In genomic region chr14:27528328-27528727, GRCh38 we compare ENCODE assay signal across 9 cellular contexts.
A peak's percentile ranks its signal among the peaks of the same experiment; 100 is the strongest.
DNase-seq lines count a peak whose midpoint lies in the region; ATAC-seq and TF ChIP-seq lines count a peak whose summit lies in the region.
"Had no signal": no experiment of that assay in that cellular context is flagged by ENCODE, and none has a peak within 500 bp of the region (broad histone marks: within the 10 kb centered on the region; RNA-seq: fewer than 3 reads in every experiment).

No MANE protein-coding gene starts in this region.

- TF ChIP-seq CTCF in GM13977 (IDR thresholded peaks at IDR 0.05; ENCODE audit: extremely low read depth, insufficient read depth, missing control alignments), result peak; percentile 30
- TF ChIP-seq CTCF in adrenal gland (IDR thresholded peaks at IDR 0.05), result peak in 4 of 6 experiments; percentile 16 to 42 (median 32)

- H2AK5ac ChIP-seq in mesenchymal stem cell (ENCODE audit: low read length, severe bottlenecking), result no peak overlapping the region

- H3K4me1 ChIP-seq in adrenal gland (replicated peaks in 1 of 2) (no peaks in the 10 kb centered on the region), mesenchymal stem cell (ENCODE audit: control insufficient read depth, insufficient read depth, low read depth, low read length) (no peaks in the 10 kb centered on the region)

- no peak overlapping the region for H4K91ac ChIP-seq in mesenchymal stem cell (ENCODE audit: low read length)

- no peak overlapping the region for H3K4me3 ChIP-seq in adrenal gland
- H3K4me3 ChIP-seq in mesenchymal stem cell (ENCODE audit: insufficient read depth in 1 of 2, low read depth in 1 of 2, low read length in 2 of 2), result no peak overlapping the region

- 6 to 23% (median 9%) methylated on average over 1 of the region's 1 CpG for WGBS in adrenal gland, 4 donors
- WGBS in mesenchymal stem cell, result 2% methylated on average over 1 of the region's 1 CpG

- no peaks in the 10 kb centered on the region for H3K36me3 Mint-ChIP-seq in T-helper 2 cell treated with Interferon-gamma antibody and Interleukin-4, amounts not matched to agents 5 μg/mL and 100 μg/mL, for 36 hours (ENCODE audit: low read depth)
- H3K36me3 Mint-ChIP-seq: memory B cell had no signal

- H3K36me3 ChIP-seq in adrenal gland (replicated peaks in 1 of 2) (no peaks in the 10 kb centered on the region), mesenchymal stem cell (ENCODE audit: control insufficient read depth in 1 of 2, insufficient read depth in 2 of 2, low read depth in 1 of 2, low read length in 2 of 2) (peaks cover 0 to 9% of the 10 kb centered on the region in 2 experiments)

- no peak overlapping the region for H3K4ac ChIP-seq in mesenchymal stem cell (ENCODE audit: low read depth in 1 of 2, low read length in 2 of 2)

- H3K23ac ChIP-seq in mesenchymal stem cell (ENCODE audit: low read length in 2 of 2), result no peak overlapping the region

- no peaks in the 10 kb centered on the region for H3K4me1 Mint-ChIP-seq in T-helper 2 cell treated with Interferon-gamma antibody and Interleukin-4, amounts not matched to agents 5 μg/mL and 100 μg/mL, for 36 hours (ENCODE audit: low read depth)
- H3K4me1 Mint-ChIP-seq: memory B cell had no signal

- intact Hi-C loops in adrenal gland (cut with DNase I), result no loop called here

- no peaks in the 10 kb centered on the region for H3K79me1 ChIP-seq in mesenchymal stem cell (replicated peaks; ENCODE audit: low read length, poor library complexity, severe bottlenecking)

- H3K9me3 ChIP-seq in adrenal gland (replicated peaks in 1 of 3), result no peaks in the 10 kb centered on the region
- peaks cover 1% of the 10 kb centered on the region for H3K9me3 ChIP-seq in mesenchymal stem cell (ENCODE audit: control insufficient read depth, low read length)

- H3K14ac ChIP-seq in mesenchymal stem cell (ENCODE audit: low read length in 2 of 2), result no peak overlapping the region

- no peak overlapping the region for H2BK120ac ChIP-seq in mesenchymal stem cell (ENCODE audit: low read depth, low read length)

- no peak overlapping the region for H2AFZ ChIP-seq in mesenchymal stem cell (ENCODE audit: low read depth, low read length)

- no peak for ATAC-seq in HG02852 (IDR thresholded peaks at IDR 0.05; ENCODE audit: unreplicated experiment)
- no peak for ATAC-seq in GM18873 (IDR thresholded peaks at IDR 0.05; ENCODE audit: low FRiP score, unreplicated experiment)
- ATAC-seq in GM21381 (IDR thresholded peaks at IDR 0.05; ENCODE audit: unreplicated experiment), result no peak

- H3K18ac ChIP-seq in mesenchymal stem cell (ENCODE audit: low read depth in 1 of 2, low read length in 2 of 2), result no peak overlapping the region

- H3K4me2 ChIP-seq in mesenchymal stem cell (ENCODE audit: low read length, poor library complexity, severe bottlenecking), result no peak overlapping the region

- H4K8ac ChIP-seq in mesenchymal stem cell (ENCODE audit: low read length), result no peak overlapping the region

- H2BK12ac ChIP-seq in mesenchymal stem cell (ENCODE audit: low read length in 2 of 2), result no peak overlapping the region

- peaks cover 47% of the 10 kb centered on the region for H3K9me3 Mint-ChIP-seq in T-helper 2 cell treated with Interferon-gamma antibody and Interleukin-4, amounts not matched to agents 5 μg/mL and 100 μg/mL, for 36 hours

- no peak for TF ChIP-seq POLR2A in adrenal gland (IDR thresholded peaks at IDR 0.05)

- H3K4me3 Mint-ChIP-seq in T-helper 2 cell treated with Interferon-gamma antibody and Interleukin-4, amounts not matched to agents 5 μg/mL and 100 μg/mL, for 36 hours, result no peak overlapping the region
- H3K4me3 Mint-ChIP-seq: memory B cell had no signal

- H3K9ac ChIP-seq in mesenchymal stem cell (ENCODE audit: low read length), result peak overlapping the region; percentile 78

- no peak overlapping the region for H3K27ac Mint-ChIP-seq in T-helper 2 cell treated with Interferon-gamma antibody and Interleukin-4, amounts not matched to agents 5 μg/mL and 100 μg/mL, for 36 hours
- H3K27ac Mint-ChIP-seq: memory B cell had no signal

- in situ Hi-C loops in GM13977 (cut with MboI; ENCODE audit: low pct_unique_long_range_greater_than_20kb, low sequenced_read_pairs, unreplicated experiment), result no loop called here

- H2BK15ac ChIP-seq in mesenchymal stem cell (ENCODE audit: low read depth, poor library complexity, severe bottlenecking), result no peak overlapping the region

- H3K27me3 Mint-ChIP-seq in T-helper 2 cell treated with Interferon-gamma antibody and Interleukin-4, amounts not matched to agents 5 μg/mL and 100 μg/mL, for 36 hours (ENCODE audit: low read depth), result no peaks in the 10 kb centered on the region
- H3K27me3 Mint-ChIP-seq: memory B cell had no signal

- no peaks in the 10 kb centered on the region for H3K27me3 ChIP-seq in adrenal gland
- no peaks in the 10 kb centered on the region for H3K27me3 ChIP-seq in mesenchymal stem cell (ENCODE audit: control insufficient read depth in 1 of 2, insufficient read depth in 1 of 2, low read length in 2 of 2)

- no peak overlapping the region for H2BK5ac ChIP-seq in mesenchymal stem cell (ENCODE audit: low read depth, low read length, poor library complexity, severe bottlenecking)

- no peak overlapping the region for H3K27ac ChIP-seq in adrenal gland
- H3K27ac ChIP-seq in mesenchymal stem cell (ENCODE audit: low read length, poor library complexity, severe bottlenecking), result no peak overlapping the region

- DNase-seq in GM13977 (ENCODE audit: low spot score) (no peak), NCI-H2107 (lab: John Stamatoyannopoulos, UW) (peak; percentile 51), adrenal gland (no peak), mesenchymal stem cell (peak; percentile 38)
- no peak for DNase-seq in T-helper 2 cell treated with Interferon-gamma antibody and Interleukin-4, amounts not matched to agents 5 μg/mL and 100 μg/mL, for 36 hours (ENCODE audit: low spot score)

Comparison
In these comparisons a context has a peak if more than half of its experiments do, and no peak if none do; other contexts are left out.
1. DNase-seq: peak in NCI-H2107 (single experiment) and mesenchymal stem cell (single experiment); none in GM13977 (single experiment), adrenal gland (0 of 7) and T-helper 2 cell treated with Interferon-gamma antibody and Interleukin-4, amounts not matched to agents 5 μg/mL and 100 μg/mL, for 36 hours (single experiment).